Comparison of ENCODE assay signal across 27 cellular contexts in genomic region chr3:173635826-173636225, GRCh38.
"Had no signal": no experiment of that assay in that cellular context is flagged by ENCODE, and none has a peak within 500 bp of the region (broad histone marks: within the 10 kb centered on the region; RNA-seq: fewer than 3 reads in every experiment).

No MANE protein-coding gene starts in this region.

- H3K4me3 Mint-ChIP-seq: activated CD4-positive, alpha-beta memory T cell treated with anti-CD3 and anti-CD28 coated beads, Interleukin-2, amount 10 ng/mL, durations not matched to agents 7 days and 5 days; activated CD4-positive, alpha-beta T cell treated with anti-CD3 and anti-CD28 coated beads, Interleukin-2, amount 10 ng/mL, durations not matched to agents 7 days and 5 days; activated naive CD4-positive, alpha-beta T cell treated with anti-CD3 and anti-CD28 coated beads, Interleukin-2, amount 10 ng/mL, durations not matched to agents 7 days and 5 days; activated naive CD8-positive, alpha-beta T cell treated with anti-CD3 and anti-CD28 coated beads, Interleukin-2, amount 10 ng/mL, durations not matched to agents 7 days and 5 days; activated T-cell treated with anti-CD3 and anti-CD28 coated beads, Interleukin-2, amount 50 U/mL, for 24 hours; activated T-cell treated with anti-CD3 and anti-CD28 coated beads, Interleukin-2, amount 50 U/mL, for 72 hours; brain; WTC11 had no signal

- H3K4me3 ChIP-seq: ascending aorta, breast epithelium, cardiac muscle cell, colonic mucosa had no signal

- H3K27me3 ChIP-seq: ascending aorta, breast epithelium, cardiac muscle cell, colonic mucosa had no signal

- H3K27ac ChIP-seq: ascending aorta, breast epithelium, cardiac muscle cell, colonic mucosa had no signal

- H3K9me3 Mint-ChIP-seq: activated CD4-positive, alpha-beta memory T cell treated with anti-CD3 and anti-CD28 coated beads, Interleukin-2, amount 10 ng/mL, durations not matched to agents 7 days and 5 days; activated CD4-positive, alpha-beta T cell treated with anti-CD3 and anti-CD28 coated beads, Interleukin-2, amount 10 ng/mL, durations not matched to agents 7 days and 5 days; activated naive CD4-positive, alpha-beta T cell treated with anti-CD3 and anti-CD28 coated beads, Interleukin-2, amount 10 ng/mL, durations not matched to agents 7 days and 5 days; activated naive CD8-positive, alpha-beta T cell treated with anti-CD3 and anti-CD28 coated beads, Interleukin-2, amount 10 ng/mL, durations not matched to agents 7 days and 5 days; activated T-cell treated with anti-CD3 and anti-CD28 coated beads, Interleukin-2, amount 50 U/mL, for 24 hours; activated T-cell treated with anti-CD3 and anti-CD28 coated beads, Interleukin-2, amount 50 U/mL, for 72 hours; brain; WTC11 had no signal

- ATAC-seq: activated naive CD4-positive, alpha-beta T cell treated with anti-CD3 and anti-CD28 coated beads, Interleukin-2, amount 50 U/mL, for 72 hours; activated T-cell treated with anti-CD3 and anti-CD28 coated beads, Interleukin-2, amount 50 U/mL, for 72 hours; esophagus mucosa; WTC11 had no signal

- H3K27me3 Mint-ChIP-seq: activated CD4-positive, alpha-beta memory T cell treated with anti-CD3 and anti-CD28 coated beads, Interleukin-2, amount 10 ng/mL, durations not matched to agents 7 days and 5 days; activated CD4-positive, alpha-beta T cell treated with anti-CD3 and anti-CD28 coated beads, Interleukin-2, amount 10 ng/mL, durations not matched to agents 7 days and 5 days; activated naive CD4-positive, alpha-beta T cell treated with anti-CD3 and anti-CD28 coated beads, Interleukin-2, amount 10 ng/mL, durations not matched to agents 7 days and 5 days; activated naive CD8-positive, alpha-beta T cell treated with anti-CD3 and anti-CD28 coated beads, Interleukin-2, amount 10 ng/mL, durations not matched to agents 7 days and 5 days; activated T-cell treated with anti-CD3 and anti-CD28 coated beads, Interleukin-2, amount 50 U/mL, for 24 hours; brain had no signal

- H3K4me1 ChIP-seq: breast epithelium, colonic mucosa had no signal

- H3K27ac Mint-ChIP-seq: activated CD4-positive, alpha-beta memory T cell treated with anti-CD3 and anti-CD28 coated beads, Interleukin-2, amount 10 ng/mL, durations not matched to agents 7 days and 5 days; activated CD4-positive, alpha-beta T cell treated with anti-CD3 and anti-CD28 coated beads, Interleukin-2, amount 10 ng/mL, durations not matched to agents 7 days and 5 days; activated naive CD4-positive, alpha-beta T cell treated with anti-CD3 and anti-CD28 coated beads, Interleukin-2, amount 10 ng/mL, durations not matched to agents 7 days and 5 days; activated naive CD4-positive, alpha-beta T cell treated with anti-CD3 and anti-CD28 coated beads, Interleukin-2, amount 50 U/mL, for 72 hours; activated naive CD8-positive, alpha-beta T cell treated with anti-CD3 and anti-CD28 coated beads, Interleukin-2, amount 10 ng/mL, durations not matched to agents 7 days and 5 days; activated T-cell treated with anti-CD3 and anti-CD28 coated beads, Interleukin-2, amount 50 U/mL, for 24 hours; activated T-cell treated with anti-CD3 and anti-CD28 coated beads, Interleukin-2, amount 50 U/mL, for 72 hours; brain; WTC11 had no signal

- H3K4me1 Mint-ChIP-seq: activated CD4-positive, alpha-beta memory T cell treated with anti-CD3 and anti-CD28 coated beads, Interleukin-2, amount 10 ng/mL, durations not matched to agents 7 days and 5 days; activated CD4-positive, alpha-beta T cell treated with anti-CD3 and anti-CD28 coated beads, Interleukin-2, amount 10 ng/mL, durations not matched to agents 7 days and 5 days; activated naive CD4-positive, alpha-beta T cell treated with anti-CD3 and anti-CD28 coated beads, Interleukin-2, amount 10 ng/mL, durations not matched to agents 7 days and 5 days; activated naive CD8-positive, alpha-beta T cell treated with anti-CD3 and anti-CD28 coated beads, Interleukin-2, amount 10 ng/mL, durations not matched to agents 7 days and 5 days had no signal

- H3K36me3 Mint-ChIP-seq: activated naive CD4-positive, alpha-beta T cell treated with anti-CD3 and anti-CD28 coated beads, Interleukin-2, amount 10 ng/mL, durations not matched to agents 7 days and 5 days; activated naive CD4-positive, alpha-beta T cell treated with anti-CD3 and anti-CD28 coated beads, Interleukin-2, amount 50 U/mL, for 72 hours; activated naive CD8-positive, alpha-beta T cell treated with anti-CD3 and anti-CD28 coated beads, Interleukin-2, amount 10 ng/mL, durations not matched to agents 7 days and 5 days; brain; WTC11 had no signal

- H3K36me3 ChIP-seq: ascending aorta, breast epithelium, cardiac muscle cell, colonic mucosa had no signal

- DNase-seq: activated CD4-positive, alpha-beta memory T cell treated with anti-CD3 and anti-CD28 coated beads, Interleukin-2, amount 10 ng/mL, durations not matched to agents 7 days and 5 days; activated CD4-positive, alpha-beta T cell treated with anti-CD3 and anti-CD28 coated beads for 1 hour; activated CD4-positive, alpha-beta T cell treated with anti-CD3 and anti-CD28 coated beads for 4 hours; activated CD4-positive, alpha-beta T cell treated with anti-CD3 and anti-CD28 coated beads, Interleukin-2, amount 10 ng/mL, durations not matched to agents 7 days and 5 days; activated CD4-positive, alpha-beta T cell treated with anti-CD3 and anti-CD28 coated beads, Interleukin-2, amount 50 U/mL, for 4 hours; activated CD8-positive, alpha-beta memory T cell treated with anti-CD3 and anti-CD28 coated beads, Interleukin-2, amount 50 U/mL, for 48 hours; activated gamma-delta T cell; activated naive CD4-positive, alpha-beta T cell; activated naive CD4-positive, alpha-beta T cell treated with anti-CD3 and anti-CD28 coated beads, Interleukin-2, amount 10 ng/mL, durations not matched to agents 7 days and 5 days; activated naive CD8-positive, alpha-beta T cell treated with anti-CD3 and anti-CD28 coated beads, Interleukin-2, amount 10 ng/mL, durations not matched to agents 7 days and 5 days; activated T-cell treated with anti-CD3 and anti-CD28 coated beads for 4 hours; activated T-cell treated with anti-CD3 and anti-CD28 coated beads, Interleukin-2, amount 50 U/mL, for 24 hours; activated T-cell treated with anti-CD3 and anti-CD28 coated beads, Interleukin-2, amount 50 U/mL, for 72 hours; central memory CD4-positive, alpha-beta T cell; cerebellar nuclear complex; colonic mucosa; effector CD8-positive, alpha-beta T cell; foreskin fibroblast; head of caudate nucleus; T-helper 2 cell had no signal

- H3K9me3 ChIP-seq: ascending aorta, breast epithelium, colonic mucosa had no signal
